Comparison of ENCODE assay signal across 8 cellular contexts in genomic region chr1:110630770-110631663, GRCh38. TPM values are rescaled to one million over a fixed set of nuclear protein-coding genes. Genes with fewer than 3 reads are reported as not detected.
DNase-seq lines count a peak whose midpoint lies in the region; ATAC-seq and TF ChIP-seq lines count a peak whose summit lies in the region.

No MANE protein-coding gene starts in this region.

- no peak for TF ChIP-seq EP300 in stomach (IDR thresholded peaks at IDR 0.05)

- H3K4me1 ChIP-seq in stomach: peaks cover 0 to 19% (median 13%) of the 10 kb centered on the region in 4 donors

- TF ChIP-seq POLR2A in stomach (IDR thresholded peaks at IDR 0.05): no peak

- H3K27ac ChIP-seq in stomach: peak overlapping the region in 1 of 5 donors; percentile 54

- H3K4me3 Mint-ChIP-seq in nephron: no peak overlapping the region

- DNase-seq in D341Med (ENCODE audit: low spot score): peak; percentile 85
- DNase-seq in HT-29 (ENCODE audit: low spot score): peak; percentile 69
- DNase-seq in NOMO-1 treated with dmso at 0.1 percent for 144 hours (lab: John Stamatoyannopoulos, UW; ENCODE audit: unreplicated experiment): peak; percentile 83
- DNase-seq in activated CD8-positive, alpha-beta memory T cell treated with anti-CD3 and anti-CD28 coated beads, Interleukin-2, amount 50 U/mL, for 24 hours (ENCODE audit: extremely low read depth): peak; percentile 69
- DNase-seq in epithelial cell of proximal tubule (ENCODE audit: low read depth): no peak
- DNase-seq in stomach: peak; percentile 80

- no peaks in the 10 kb centered on the region for H3K36me3 Mint-ChIP-seq in nephron (ENCODE audit: low read depth)

- peaks cover 36% of the 10 kb centered on the region for H3K27me3 Mint-ChIP-seq in nephron (ENCODE audit: low read depth)

- H3K27ac Mint-ChIP-seq in nephron: no peak overlapping the region

- ATAC-seq in GM21390 (IDR thresholded peaks at IDR 0.05; ENCODE audit: unreplicated experiment): peak; percentile 50

- intact Hi-C loops in stomach (cut with DNase I; ENCODE audit: low total_unique reads): loop anchor here (5.0 kb wide), 1 partner anchor 136 kb away; no protein-coding TSS in a partner anchor

- WGBS in stomach, 5 donors: 31 to 43% (median 37%) methylated on average over 11 to 13 of the region's 13 CpGs

- no peaks in the 10 kb centered on the region for H3K4me1 Mint-ChIP-seq in nephron

- no peaks in the 10 kb centered on the region for H3K36me3 ChIP-seq in stomach

- peaks cover 0 to 14% (median 2%) of the 10 kb centered on the region in 3 donors for H3K27me3 ChIP-seq in stomach

- TF ChIP-seq CTCF in epithelial cell of proximal tubule (conservative IDR thresholded peaks at IDR 0.05; ENCODE audit: low read depth, low read length): peak; percentile 88
- TF ChIP-seq CTCF in nephron (IDR thresholded peaks at IDR 0.05; ENCODE audit: unreplicated experiment in 3 of 3): peak; percentile 66 to 80 (median 78)
- peak in 6 of 7 experiments; percentile 26 to 82 (median 72) for TF ChIP-seq CTCF in stomach (IDR thresholded peaks at IDR 0.05)

- no peaks in the 10 kb centered on the region for H3K9me3 Mint-ChIP-seq in nephron

- no peaks in the 10 kb centered on the region for H3K9me3 ChIP-seq in stomach

- no peak overlapping the region for H3K4me3 ChIP-seq in epithelial cell of proximal tubule (ENCODE audit: low read depth, low read length)
- no peak overlapping the region for H3K4me3 ChIP-seq in stomach

RNA-seq across cellular contexts. Expression of gene KCNA2, which starts 24.9 kb away (rescaled TPM):
- total RNA-seq in HT-29 (2014; rRNA removed; shearing (Covaris generic)): not detected in 2 replicates
- total RNA-seq in epithelial cell of proximal tubule: not detected in 2 replicates
- total RNA-seq in stomach: 10 to 100 TPM in 1 of 5 donors, under 1 TPM in 3, not detected in 1; under 0.01 to 42.0 (median 0.89) TPM
- polyA plus RNA-seq in stomach: under 1 TPM in 1 of 3 donors, not detected in 2; 0.20 TPM

RNA-seq across cellular contexts. Expression of gene KCNA3, which starts 43.7 kb away (rescaled TPM):
- not detected in 2 replicates for total RNA-seq in HT-29 (2014; rRNA removed; shearing (Covaris generic))
- total RNA-seq in epithelial cell of proximal tubule: not detected in 2 replicates
- total RNA-seq in stomach: 10 to 100 TPM in 1 of 5 donors, 1 to 10 TPM in 1, under 1 TPM in 2, not detected in 1; 0.73 to 11.9 (median 3.3) TPM
- polyA plus RNA-seq in stomach: not detected
